Comparison of ENCODE assay signal across 30 cellular contexts in the genomic region with DNA sequence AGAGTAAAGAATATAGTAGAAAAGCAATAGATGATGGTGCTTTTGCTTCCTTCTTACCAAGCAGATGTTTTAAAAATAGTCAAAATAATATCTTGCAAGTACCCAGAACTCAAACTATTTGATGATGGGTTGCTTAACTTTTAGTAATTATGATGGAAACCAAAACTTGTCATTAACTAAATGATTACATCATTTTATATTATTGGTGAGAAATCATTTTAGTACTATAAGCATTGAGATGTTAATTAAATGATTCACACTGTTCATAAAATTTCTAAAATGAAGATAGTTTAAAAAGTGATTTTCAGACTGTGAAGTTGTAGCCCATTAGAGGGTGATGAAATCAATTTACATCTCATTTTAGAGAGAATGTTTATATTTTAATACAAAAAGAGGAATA.
"Had no signal": no experiment of that assay in that cellular context is flagged by ENCODE, and none has a peak within 500 bp of the region (broad histone marks: within the 10 kb centered on the region; RNA-seq: fewer than 3 reads in every experiment).

No MANE protein-coding gene starts in this region.

- H3K9me3 Mint-ChIP-seq: natural killer cell; nephron progenitor cell; neural progenitor cell; stimulated activated naive CD8-positive, alpha-beta T cell treated with anti-CD3 and anti-CD28 coated beads, Interleukin-15, amount 100 ng/mL, for 72 hours; type B pancreatic cell had no signal

- H3K36me3 Mint-ChIP-seq: mesothelial cell of epicardium; naive B cell; natural killer cell; neural progenitor cell; stimulated activated memory B cell treated with anti-CD40 and anti-IgM and Interleukin-4, amounts not matched to agents 10 μg/mL and 1 μg/mL and 100 μg/mL, for 72 hours had no signal

- H3K4me1 ChIP-seq: left lung, neural progenitor cell, parathyroid adenoma, tibial nerve, uterus had no signal

- H3K36me3 ChIP-seq: heart right ventricle, left lung, neural progenitor cell, neutrophil, right atrium auricular region, spleen, tibial nerve, uterus had no signal

- H3K27ac Mint-ChIP-seq: mesothelial cell of epicardium; naive B cell; natural killer cell; nephron progenitor cell; neural progenitor cell; progenitor cell of endocrine pancreas; stimulated activated memory B cell treated with anti-CD40 and anti-IgM and Interleukin-4, amounts not matched to agents 10 μg/mL and 1 μg/mL and 100 μg/mL, for 72 hours; stimulated activated naive CD8-positive, alpha-beta T cell treated with anti-CD3 and anti-CD28 coated beads, Interleukin-15, amount 100 ng/mL, for 72 hours; type B pancreatic cell had no signal

- H3K27ac ChIP-seq: heart right ventricle, hepatocyte, left lung, neural progenitor cell, neutrophil, parathyroid adenoma, right atrium auricular region, skin epidermis, spleen, tibial nerve, uterus had no signal

- H3K79me2 ChIP-seq: hepatocyte, parathyroid adenoma had no signal

- H3K4me3 ChIP-seq: heart right ventricle, hepatocyte, left lung, lung, neural progenitor cell, right atrium auricular region, skin epidermis, spleen, tibial nerve, uterus had no signal

- H3K4me1 Mint-ChIP-seq: nephron progenitor cell, neural progenitor cell had no signal

- H3K9me3 ChIP-seq: heart right ventricle, left lung, neutrophil, right atrium auricular region, spleen, tibial nerve, uterus had no signal

- H3K9ac ChIP-seq: neural progenitor cell, parathyroid adenoma had no signal

- H3K4me2 ChIP-seq: hepatocyte, neural progenitor cell had no signal

- H3K27me3 ChIP-seq: neural progenitor cell, right atrium auricular region, tibial nerve, uterus had no signal

- DNase-seq: heart right ventricle; islet precursor cell; kidney glomerular epithelial cell; left cardiac atrium; left lung; mesendoderm; naive B cell; natural killer cell; nephron progenitor cell; occipital lobe; spleen; stimulated activated CD4-positive, alpha-beta T cell treated with anti-CD3 and anti-CD28 coated beads, Interleukin-4, amount 100 ng/mL, for 4 hours; stimulated activated CD8-positive, alpha-beta memory T cell treated with anti-CD3 and anti-CD28 coated beads, Interleukin-4, amount 100 ng/mL, for 48 hours; stimulated activated naive CD4-positive, alpha-beta T cell treated with Interleukin-2 at 50 U/mL for 16 hours; stimulated activated naive CD8-positive, alpha-beta T cell treated with anti-CD3 and anti-CD28 coated beads, Interleukin-15, amount 100 ng/mL, for 72 hours; substantia nigra; uterus had no signal

- ATAC-seq: heart right ventricle; left cardiac atrium; left lung; natural killer cell; sciatic nerve; stimulated activated memory B cell treated with anti-CD40 and anti-IgM and Interleukin-4, amounts not matched to agents 10 μg/mL and 1 μg/mL and 100 μg/mL, for 72 hours; stimulated activated naive CD8-positive, alpha-beta T cell treated with anti-CD3 and anti-CD28 coated beads, Interleukin-15, amount 100 ng/mL, for 72 hours had no signal

- H3K4me3 Mint-ChIP-seq: mesothelial cell of epicardium; naive B cell; natural killer cell; nephron progenitor cell; neural progenitor cell; stimulated activated memory B cell treated with anti-CD40 and anti-IgM and Interleukin-4, amounts not matched to agents 10 μg/mL and 1 μg/mL and 100 μg/mL, for 72 hours; stimulated activated naive CD8-positive, alpha-beta T cell treated with anti-CD3 and anti-CD28 coated beads, Interleukin-15, amount 100 ng/mL, for 72 hours; type B pancreatic cell had no signal

- H2AFZ ChIP-seq: hepatocyte, neural progenitor cell, parathyroid adenoma had no signal
